ENCODE assay signal across 17 cellular contexts in the genomic region with DNA sequence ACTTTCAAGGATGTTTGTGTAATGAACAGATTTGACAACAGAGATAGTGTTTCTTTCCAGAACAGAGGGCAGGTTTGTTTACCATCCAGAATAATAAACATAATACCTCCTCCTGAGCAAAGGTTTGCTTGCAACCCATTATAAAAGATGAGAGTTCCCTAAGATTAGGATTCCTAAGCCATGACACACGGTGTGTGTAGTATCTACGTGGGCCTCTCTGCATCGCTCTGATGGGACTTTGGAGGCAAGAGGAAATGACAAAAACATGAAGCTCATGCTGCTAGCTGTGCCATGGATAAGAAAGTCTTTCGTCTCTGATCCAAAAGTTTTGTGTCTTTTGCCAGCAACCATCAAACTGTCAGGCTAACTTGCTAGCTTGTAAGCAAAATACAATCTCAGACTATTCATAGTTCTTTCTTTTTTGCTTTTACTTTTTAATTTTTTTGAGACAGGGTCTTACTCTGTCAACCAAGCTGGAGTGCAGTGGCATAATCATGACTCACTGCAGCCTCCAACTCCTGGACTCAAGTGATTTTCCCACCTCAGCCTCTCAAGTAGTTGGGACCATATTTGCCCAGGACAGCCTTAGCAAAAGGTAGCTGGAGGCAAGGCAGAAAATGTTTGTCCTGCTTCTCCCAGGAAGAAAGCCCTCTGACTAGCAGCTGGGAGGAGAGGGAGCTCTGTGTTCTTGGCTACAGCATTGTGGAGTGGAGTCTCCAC.
A peak's percentile ranks its signal among the peaks of the same experiment; 100 is the strongest.
DNase-seq lines count a peak whose midpoint lies in the region; ATAC-seq and TF ChIP-seq lines count a peak whose summit lies in the region.
"Had no signal": no experiment of that assay in that cellular context is flagged by ENCODE, and none has a peak within 500 bp of the region (broad histone marks: within the 10 kb centered on the region; RNA-seq: fewer than 3 reads in every experiment).

No MANE protein-coding gene starts in this region.

- H3K4me3 ChIP-seq in fibroblast of villous mesenchyme (ENCODE audit: low read depth, low read length) = no peak overlapping the region
- H3K4me3 ChIP-seq: coronary artery, right atrium auricular region had no signal

- TF ChIP-seq CTCF in fibroblast of villous mesenchyme (IDR thresholded peaks at IDR 0.05; ENCODE audit: insufficient read depth, low read depth, low read length) = no peak

- DNase-seq in A172 (ENCODE audit: low spot score) (peak; percentile 38), H4 (ENCODE audit: low spot score) (peak; percentile 18), RKO (ENCODE audit: low spot score) (peak; percentile 53), fibroblast of villous mesenchyme (ENCODE audit: low read depth) (peak; percentile 62), DMS53 treated with DMSO at 0.1 percent for 48 hours (lab: John Stamatoyannopoulos, UW; ENCODE audit: unreplicated experiment) (no peak)
- DNase-seq: activated CD4-positive, alpha-beta T cell treated with anti-CD3 and anti-CD28 coated beads, Interleukin-2, amount 50 U/mL, for 4 hours; activated naive CD4-positive, alpha-beta T cell; activated T-cell treated with anti-CD3 and anti-CD28 coated beads for 4 hours; CD4-positive, alpha-beta memory T cell; NCI-H1417 treated with DMSO at 0.1 percent for 48 hours; NCI-H2171; stimulated activated naive CD4-positive, alpha-beta T cell had no signal

- no peak for ATAC-seq in GM18873 (IDR thresholded peaks at IDR 0.05; ENCODE audit: low FRiP score, unreplicated experiment)
- ATAC-seq in GM19467 (IDR thresholded peaks at IDR 0.05; ENCODE audit: unreplicated experiment) = no peak
- no peak for ATAC-seq in HG03565 (IDR thresholded peaks at IDR 0.05; ENCODE audit: unreplicated experiment)
